10 cellular contexts compared by ENCODE assay signal in genomic region chr2:113200236-113200635, GRCh38. TPM values are rescaled to one million over a fixed set of nuclear protein-coding genes. Genes with fewer than 3 reads are reported as not detected.
DNase-seq lines count a peak whose midpoint lies in the region; ATAC-seq, FAIRE-seq and TF ChIP-seq lines count a peak whose summit lies in the region.
"Had no signal": no experiment of that assay in that cellular context is flagged by ENCODE, and none has a peak within 500 bp of the region (broad histone marks: within the 10 kb centered on the region; RNA-seq: fewer than 3 reads in every experiment).

No MANE protein-coding gene starts in this region.

- ATAC-seq in natural killer cell (no peak), WTC11 (0 out of 2 replicates have a peak, but pooled peaks have one; percentile 1), aorta (ENCODE audit: low FRiP score) (no peak)
- ATAC-seq in natural killer cell treated with Interleukin-12 subunit alpha and Interleukin-12 subunit beta and Interleukin-15 and Interleukin-18, amount 100 ng/mL, for 72 hours: no peak

- FAIRE-seq in keratinocyte (lab: Jason Lieb, UNC): no peak

- H3K27ac ChIP-seq in keratinocyte (ENCODE audit: control insufficient read depth, insufficient read depth, low read length): peak overlapping the region; percentile 65
- no peak overlapping the region for H3K27ac ChIP-seq in aorta (ENCODE audit: low read depth in 1 of 2, low read length in 2 of 2)

- H3K36me3 ChIP-seq in keratinocyte (ENCODE audit: control insufficient read depth in 2 of 2, extremely low read depth in 1 of 2, insufficient read depth in 2 of 2, low read length in 2 of 2) (peaks cover 15 to 17% of the 10 kb centered on the region in 2 experiments), aorta (ENCODE audit: control insufficient read depth in 1 of 2, insufficient read depth in 2 of 2, low read length in 1 of 2) (no peaks in the 10 kb centered on the region)

- H3K27ac Mint-ChIP-seq in natural killer cell (peak overlapping the region; percentile 70 to 80), WTC11 (no peak overlapping the region)
- H3K27ac Mint-ChIP-seq in natural killer cell treated with Interleukin-12 subunit alpha and Interleukin-12 subunit beta and Interleukin-15 and Interleukin-18, amount 100 ng/mL, for 72 hours: no peak overlapping the region

- H3K79me2 ChIP-seq in keratinocyte (ENCODE audit: control insufficient read depth, insufficient read depth, low read length): peaks cover 8% of the 10 kb centered on the region

- no peak overlapping the region for H3K4me3 Mint-ChIP-seq in natural killer cell
- no peak overlapping the region for H3K4me3 Mint-ChIP-seq in natural killer cell treated with Interleukin-12 subunit alpha and Interleukin-12 subunit beta and Interleukin-15 and Interleukin-18, amount 100 ng/mL, for 72 hours
- no peak overlapping the region for H3K4me3 Mint-ChIP-seq in WTC11

- H3K27me3 ChIP-seq in keratinocyte (ENCODE audit: control insufficient read depth, extremely low read depth, insufficient read depth, low read length) (no peaks in the 10 kb centered on the region), aorta (ENCODE audit: control insufficient read depth in 1 of 2, insufficient read depth in 2 of 2, low read length in 1 of 2) (no peaks in the 10 kb centered on the region)
- H3K27me3 ChIP-seq: BLaER1 treated with 17β-estradiol and CSF1 and Interleukin-3, amounts not matched to agents 10 nM and 100 nM had no signal

- WGBS in aorta, 2 donors: 91 to 95% methylated on average over 4 of the region's 4 CpGs

- H3K9me3 ChIP-seq in keratinocyte (ENCODE audit: control insufficient read depth, low read depth, low read length): no peaks in the 10 kb centered on the region
- H3K9me3 ChIP-seq in aorta (ENCODE audit: control insufficient read depth, low read length): no peaks in the 10 kb centered on the region
- H3K9me3 ChIP-seq: BLaER1 treated with 17β-estradiol and CSF1 and Interleukin-3, amounts not matched to agents 10 nM and 100 nM had no signal

- H3K27me3 Mint-ChIP-seq in natural killer cell (ENCODE audit: low read depth in 2 of 2) (no peaks in the 10 kb centered on the region), WTC11 (ENCODE audit: low read depth) (peaks cover 22% of the 10 kb centered on the region)
- H3K27me3 Mint-ChIP-seq in natural killer cell treated with Interleukin-12 subunit alpha and Interleukin-12 subunit beta and Interleukin-15 and Interleukin-18, amount 100 ng/mL, for 72 hours: no peaks in the 10 kb centered on the region

- DNase-seq in natural killer cell: no peak
- no peak for DNase-seq in natural killer cell treated with Interleukin-12 subunit alpha and Interleukin-12 subunit beta and Interleukin-15 and Interleukin-18, amount 100 ng/mL, for 72 hours (ENCODE audit: low spot score)
- peak; percentile 40 for DNase-seq in WTC11 (ENCODE audit: low spot score)
- DNase-seq in keratinocyte (ENCODE audit: low read depth, low spot score): no peak
- peak; percentile 34 to 65 for DNase-seq in aorta
- DNase-seq in NCI-H1105 treated with DMSO at 0.1 percent for 48 hours (lab: John Stamatoyannopoulos, UW): no peak
- DNase-seq in NCI-H1694 (lab: John Stamatoyannopoulos, UW): no peak
- no peak for DNase-seq in NCI-H2029 treated with DMSO at 0.1 percent for 48 hours (lab: John Stamatoyannopoulos, UW)
- DNase-seq: activated gamma-delta T cell treated with Interleukin-2 at 50 U/mL for 16 hours had no signal

- H3K4me1 ChIP-seq in keratinocyte (ENCODE audit: control insufficient read depth, extremely low read depth, insufficient read depth, low read length) (peaks cover 32% of the 10 kb centered on the region), aorta (ENCODE audit: control insufficient read depth in 1 of 2, insufficient read depth in 2 of 2, low read length in 2 of 2) (no peaks in the 10 kb centered on the region)

- no peak for TF ChIP-seq CTCF in natural killer cell (IDR thresholded peaks at IDR 0.05)
- TF ChIP-seq CTCF in WTC11 (IDR thresholded peaks at IDR 0.05): no peak
- TF ChIP-seq CTCF in keratinocyte (optimal IDR thresholded peaks at IDR 0.05 in 1 of 3, IDR thresholded peaks at IDR 0.05 in 1 of 3, conservative IDR thresholded peaks at IDR 0.05 in 1 of 3; ENCODE audit: extremely low read depth in 1 of 3, insufficient read depth in 2 of 3, low read length in 3 of 3): peak; percentile 28 to 43 (median 30)

- H4K20me1 ChIP-seq in keratinocyte (ENCODE audit: control insufficient read depth, extremely low read depth, insufficient read depth, low read length): no peaks in the 10 kb centered on the region

- peaks cover 9 to 25% of the 10 kb centered on the region in 2 donors for H3K4me1 Mint-ChIP-seq in natural killer cell
- peaks cover 21 to 34% of the 10 kb centered on the region in 2 donors for H3K4me1 Mint-ChIP-seq in natural killer cell treated with Interleukin-12 subunit alpha and Interleukin-12 subunit beta and Interleukin-15 and Interleukin-18, amount 100 ng/mL, for 72 hours (ENCODE audit: low read depth in 2 of 2)
- H3K4me1 Mint-ChIP-seq in WTC11: peaks cover 6% of the 10 kb centered on the region; the same call in 1 of the 2 replicates

- intact Hi-C loops in natural killer cell (cut with micrococcal nuclease) (loop anchor here (5.0 kb wide), 1 partner anchor 192 kb away; no protein-coding TSS in a partner anchor), aorta (cut with DNase I) (loop anchor here in 1 of 2 donors (5.0 kb wide), 1 partner anchor 42 kb away; no protein-coding TSS in a partner anchor)

- H3K9me3 Mint-ChIP-seq in natural killer cell (no peaks in the 10 kb centered on the region), WTC11 (no peaks in the 10 kb centered on the region)
- H3K9me3 Mint-ChIP-seq in natural killer cell treated with Interleukin-12 subunit alpha and Interleukin-12 subunit beta and Interleukin-15 and Interleukin-18, amount 100 ng/mL, for 72 hours: no peaks in the 10 kb centered on the region

- H3K4me3 ChIP-seq in keratinocyte (ENCODE audit: control insufficient read depth in 2 of 3, extremely low read depth in 1 of 3, insufficient read depth in 2 of 3, low read depth in 1 of 3, low read length in 3 of 3) (no peak overlapping the region), aorta (ENCODE audit: low read length in 2 of 2) (no peak overlapping the region)

- POLR2A ChIA-PET in WTC11 (lab: Charles Lee): no interaction called here

- CTCF ChIA-PET in WTC11 (lab: Charles Lee): interaction anchor here (2.1 to 7.9 kb wide), 7 partner anchors 12 to 190 kb away, joined by 23 to 155 read pairs (median 37); partner anchors contain the start of gene PAX8

- H3K36me3 Mint-ChIP-seq in natural killer cell: peaks cover 7% of the 10 kb centered on the region
- peaks cover 13% of the 10 kb centered on the region for H3K36me3 Mint-ChIP-seq in natural killer cell treated with Interleukin-12 subunit alpha and Interleukin-12 subunit beta and Interleukin-15 and Interleukin-18, amount 100 ng/mL, for 72 hours
- no peaks in the 10 kb centered on the region for H3K36me3 Mint-ChIP-seq in WTC11

- dilution Hi-C loops in keratinocyte (cut with MboI; ENCODE audit: extremely low pct_ligation_motif_present, low sequenced_read_pairs): no loop called here

- peak overlapping the region; percentile 14 for H3K9ac ChIP-seq in keratinocyte (ENCODE audit: control insufficient read depth, extremely low read depth, insufficient read depth, low read length)

- H3K9me1 ChIP-seq in keratinocyte (ENCODE audit: control insufficient read depth, extremely low read depth, insufficient read depth, low read length): no peaks in the 10 kb centered on the region

- H3K4me2 ChIP-seq in keratinocyte (ENCODE audit: control insufficient read depth, extremely low read depth, insufficient read depth, low read depth, low read length): peak overlapping the region; percentile 48

- H2AFZ ChIP-seq in keratinocyte (ENCODE audit: control insufficient read depth, low read length): no peak overlapping the region

TF ChIP-seq in WTC11, 78 proteins besides CTCF, POLR2A, EP300 and RAD21:
- TF ChIP-seq MAX (CRISPR knock-in tag; IDR thresholded peaks at IDR 0.05) (no peak), HMGXB4 (CRISPR knock-in tag; IDR thresholded peaks at IDR 0.05) (0 out of 2 replicates have a peak, but pooled peaks have one; percentile 21), SMAD3 (CRISPR knock-in tag; IDR thresholded peaks at IDR 0.05; ENCODE audit: borderline replicate concordance) (no peak)
TF ChIP-seq in WTC11: peak in this region for 1.

RNA-seq across cellular contexts. Expression of gene PSD4, which starts 26.5 kb away (rescaled TPM):
- 100 to 1,000 TPM; 280 to 347 (median 340) TPM for total RNA-seq in natural killer cell
- total RNA-seq in natural killer cell treated with Interleukin-12 subunit alpha and Interleukin-12 subunit beta and Interleukin-15 and Interleukin-18, amount 100 ng/mL, for 72 hours: 100 to 1,000 TPM; 299 to 305 TPM
- 1.5 to 2.7 TPM (median 2.3 TPM) in 3 replicates for total RNA-seq in WTC11 (2021)
- 10.4 to 17.3 TPM (median 11.1 TPM) in 3 replicates for polyA plus RNA-seq in keratinocyte
- 5.4 TPM for polyA plus RNA-seq in keratinocyte (2011; ENCODE audit: low read depth)
- 6.9 and 11.2 TPM in 2 replicates for polyA plus RNA-seq in keratinocyte (2011; cell fraction: cytosol; rRNA removed)
- 21.6 and 30.7 TPM in 2 replicates for polyA plus RNA-seq in keratinocyte (2011; cell fraction: nucleus; rRNA removed)
- 10.6 and 23.6 TPM in 2 replicates for polyA plus RNA-seq in keratinocyte (2012; ENCODE audit: low replicate concordance)
- 14.9 to 39.8 TPM (median 17.4 TPM) in 3 replicates for polyA minus RNA-seq in keratinocyte
- 12.9 TPM for polyA minus RNA-seq in keratinocyte (2011; cell fraction: cytosol; rRNA and poly(A)+ RNA removed)
- polyA minus RNA-seq in keratinocyte (2011; cell fraction: nucleus; rRNA and poly(A)+ RNA removed): 17.8 and 23.5 TPM in 2 replicates
- 10 to 100 TPM in 1 of 2 donors, 1 to 10 TPM in 1; 9.5 to 17.8 TPM for total RNA-seq in aorta
- polyA plus RNA-seq in aorta: 1 to 10 TPM in 1 of 2 donors, under 1 TPM in 1; 0.79 to 3.5 TPM

Comparison
In these comparisons a context has a peak if more than half of its experiments do, and no peak if none do; other contexts are left out.
1. H3K27ac Mint-ChIP-seq: peak in natural killer cell (2 of 2); none in natural killer cell treated with Interleukin-12 subunit alpha and Interleukin-12 subunit beta and Interleukin-15 and Interleukin-18, amount 100 ng/mL, for 72 hours (0 of 2) and WTC11 (single experiment).
2. DNase-seq: peak in WTC11 (single experiment) and aorta (2 of 2); none in natural killer cell (single experiment), natural killer cell treated with Interleukin-12 subunit alpha and Interleukin-12 subunit beta and Interleukin-15 and Interleukin-18, amount 100 ng/mL, for 72 hours (single experiment), keratinocyte (single experiment), NCI-H1105 treated with DMSO at 0.1 percent for 48 hours (single experiment), NCI-H1694 (single experiment) and NCI-H2029 treated with DMSO at 0.1 percent for 48 hours (single experiment).
3. CTCF ChIP-seq: peak in keratinocyte (3 of 3); none in natural killer cell (single experiment) and WTC11 (single experiment).
4. RNA of gene PSD4, which starts 26.5 kb away (total RNA-seq): 280 to 347 TPM in natural killer cell and 299 to 305 TPM in natural killer cell treated with Interleukin-12 subunit alpha and Interleukin-12 subunit beta and Interleukin-15 and Interleukin-18, amount 100 ng/mL, for 72 hours; 9.5 to 17.8 TPM in aorta and 1.5 to 2.7 TPM in WTC11; every median in the first group is over 10 times any median in the second.